ENCODE assay signal across 9 cellular contexts in genomic region chr3:42195879-42196330, GRCh38.
DNase-seq lines count a peak whose midpoint lies in the region; ATAC-seq and TF ChIP-seq lines count a peak whose summit lies in the region.
"Had no signal": no experiment of that assay in that cellular context is flagged by ENCODE, and none has a peak within 500 bp of the region (broad histone marks: within the 10 kb centered on the region; RNA-seq: fewer than 3 reads in every experiment).

No MANE protein-coding gene starts in this region.

- no peak overlapping the region for H2AFZ ChIP-seq in OCI-LY1 (ENCODE audit: low read length)

- H3K4me3 ChIP-seq in BLaER1 (no peak overlapping the region), OCI-LY1 (ENCODE audit: low read depth, low read length, poor library complexity, severe bottlenecking) (no peak overlapping the region)

- H3K9me3 Mint-ChIP-seq in stimulated activated naive CD8-positive, alpha-beta T cell treated with anti-CD3 and anti-CD28 coated beads, Interleukin-15, amount 100 ng/mL, for 72 hours = no peaks in the 10 kb centered on the region

- H3K9me2 ChIP-seq in OCI-LY1 (ENCODE audit: low read depth, low read length) = no peaks in the 10 kb centered on the region

- peaks cover 61% of the 10 kb centered on the region for H4K20me1 ChIP-seq in BLaER1
- H4K20me1 ChIP-seq in OCI-LY1 (ENCODE audit: insufficient read depth, low read length) = no peaks in the 10 kb centered on the region

- H3K4me1 ChIP-seq in BLaER1 (peaks cover 65% of the 10 kb centered on the region), OCI-LY1 (ENCODE audit: insufficient read depth, low read length, severe bottlenecking) (peaks cover 56% of the 10 kb centered on the region)

- peak overlapping the region in 1 of 2 donors; percentile 89 for H3K27ac Mint-ChIP-seq in stimulated activated naive CD8-positive, alpha-beta T cell treated with anti-CD3 and anti-CD28 coated beads, Interleukin-15, amount 100 ng/mL, for 72 hours

- H3K36me3 ChIP-seq in BLaER1 = peaks cover 88% of the 10 kb centered on the region
- peaks cover 77% of the 10 kb centered on the region for H3K36me3 ChIP-seq in OCI-LY1 (ENCODE audit: insufficient read depth, low read length)

- peak overlapping the region; percentile 37 for H3K27ac ChIP-seq in BLaER1
- peak overlapping the region; percentile 96 for H3K27ac ChIP-seq in OCI-LY1 (ENCODE audit: low read depth, low read length, poor library complexity, severe bottlenecking)

- no peak overlapping the region for H3K4me3 Mint-ChIP-seq in stimulated activated naive CD8-positive, alpha-beta T cell treated with anti-CD3 and anti-CD28 coated beads, Interleukin-15, amount 100 ng/mL, for 72 hours

- TF ChIP-seq CTCF in OCI-LY1 (IDR thresholded peaks at IDR 0.05; ENCODE audit: low read length) = no peak

- H3F3A ChIP-seq in OCI-LY1 (ENCODE audit: insufficient read depth, low read length) = peaks cover 9% of the 10 kb centered on the region; the same call in 1 of the 2 replicates

- ATAC-seq in GM18909 (IDR thresholded peaks at IDR 0.05; ENCODE audit: poor library complexity, unreplicated experiment) (peak; percentile 61), HG02840 (IDR thresholded peaks at IDR 0.05; ENCODE audit: low FRiP score, unreplicated experiment) (peak; percentile 62)
- no peak for ATAC-seq in activated CD4-positive, CD25-positive, alpha-beta regulatory T cell treated with anti-CD3 and anti-CD28 coated beads, Interleukin-2, amount 50 U/mL, for 24 hours
- no peak for ATAC-seq in stimulated activated naive CD8-positive, alpha-beta T cell treated with anti-CD3 and anti-CD28 coated beads, Interleukin-15, amount 100 ng/mL, for 72 hours

- H3K79me2 ChIP-seq in OCI-LY1 (ENCODE audit: insufficient read depth, low read length) = no peaks in the 10 kb centered on the region

- H3K4me2 ChIP-seq in BLaER1 = peak overlapping the region; percentile 55
- peak overlapping the region; percentile 34; the same call in 1 of the 2 replicates for H3K4me2 ChIP-seq in OCI-LY1 (ENCODE audit: low read length)

- no peaks in the 10 kb centered on the region for H3K27me3 Mint-ChIP-seq in stimulated activated naive CD8-positive, alpha-beta T cell treated with anti-CD3 and anti-CD28 coated beads, Interleukin-15, amount 100 ng/mL, for 72 hours

- no peaks in the 10 kb centered on the region for H3K9me3 ChIP-seq in BLaER1
- H3K9me3 ChIP-seq in OCI-LY1 (ENCODE audit: low read length) = no peaks in the 10 kb centered on the region

- no peak for DNase-seq in HK-2 (ENCODE audit: unreplicated experiment)
- no peak for DNase-seq in NCI-H345 treated with DMSO at 0.1 percent for 48 hours (lab: John Stamatoyannopoulos, UW; ENCODE audit: unreplicated experiment)
- no peak for DNase-seq in stimulated activated naive CD8-positive, alpha-beta T cell treated with anti-CD3 and anti-CD28 coated beads, Interleukin-15, amount 100 ng/mL, for 72 hours
- DNase-seq: NCI-H1092 treated with DMSO at 0.1 percent for 48 hours had no signal

- no peaks in the 10 kb centered on the region for H3K27me3 ChIP-seq in BLaER1
- H3K27me3 ChIP-seq in OCI-LY1 (ENCODE audit: insufficient read depth, low read length) = no peaks in the 10 kb centered on the region

- peak overlapping the region; percentile 6; the same call in 1 of the 2 replicates for H3K9ac ChIP-seq in BLaER1
- H3K9ac ChIP-seq in OCI-LY1 (ENCODE audit: low read length) = peak overlapping the region; percentile 12; the same call in 1 of the 2 replicates

- peaks cover 40% of the 10 kb centered on the region for H3K4me1 Mint-ChIP-seq in stimulated activated naive CD8-positive, alpha-beta T cell treated with anti-CD3 and anti-CD28 coated beads, Interleukin-15, amount 100 ng/mL, for 72 hours

Comparison
In these comparisons a context has a peak if more than half of its experiments do, and no peak if none do; other contexts are left out.
1. ATAC-seq: peak in GM18909 (single experiment) and HG02840 (single experiment); none in activated CD4-positive, CD25-positive, alpha-beta regulatory T cell treated with anti-CD3 and anti-CD28 coated beads, Interleukin-2, amount 50 U/mL, for 24 hours (0 of 2) and stimulated activated naive CD8-positive, alpha-beta T cell treated with anti-CD3 and anti-CD28 coated beads, Interleukin-15, amount 100 ng/mL, for 72 hours (single experiment).